1 cellular context compared by ENCODE assay signal in genomic region chr4:84502333-84502954, GRCh38.
A peak's percentile ranks its signal among the peaks of the same experiment; 100 is the strongest.
TF ChIP-seq lines count a peak whose summit lies in the region.

No MANE protein-coding gene starts in this region.

TF ChIP-seq in GM12878, 131 proteins besides CTCF, POLR2A, EP300 and RAD21:
- TF ChIP-seq SUZ12 (IDR thresholded peaks at IDR 0.05; ENCODE audit: unreplicated experiment) (peak; percentile 56), TCF3 (IDR thresholded peaks at IDR 0.05; ENCODE audit: borderline replicate concordance, insufficient read depth, low read depth, low read length) (no peak)
